1 cellular context compared by ENCODE assay signal in genomic region chr16:15950167-15950854, GRCh38.
A peak's percentile ranks its signal among the peaks of the same experiment; 100 is the strongest.
TF ChIP-seq lines count a peak whose summit lies in the region.

No MANE protein-coding gene starts in this region.

TF ChIP-seq in GM12878, 131 proteins besides CTCF, POLR2A, EP300 and RAD21 (continued from another document):
- TF ChIP-seq PRDM15 (CRISPR knock-in tag; IDR thresholded peaks at IDR 0.05) (no peak), PML (IDR thresholded peaks at IDR 0.05; ENCODE audit: low read length) (no peak), SPI1 (IDR thresholded peaks at IDR 0.05; ENCODE audit: borderline replicate concordance, insufficient read depth, low read depth, low read length) (no peak), IKZF1 (conservative IDR thresholded peaks at IDR 0.05) (no peak), E4F1 (IDR thresholded peaks at IDR 0.05; ENCODE audit: borderline replicate concordance, partially characterized antibody) (no peak), SREBF1 (IDR thresholded peaks at IDR 0.05; ENCODE audit: low read length) (no peak), GABPA (IDR thresholded peaks at IDR 0.05; ENCODE audit: low read depth) (no peak), IRF3 (IDR thresholded peaks at IDR 0.05) (no peak), PAX5 (IDR thresholded peaks at IDR 0.05; ENCODE audit: borderline replicate concordance, low read depth, low read length) (no peak), CBFB (IDR thresholded peaks at IDR 0.05; ENCODE audit: low read depth) (peak; percentile 42; the same call in 1 of the 2 replicates), SP1 (IDR thresholded peaks at IDR 0.05; ENCODE audit: low read depth, low read length) (no peak), IRF4 (IDR thresholded peaks at IDR 0.05; ENCODE audit: low read depth, low read length) (no peak), ZNF274 (IDR thresholded peaks at IDR 0.05; ENCODE audit: insufficient read depth, insufficient read length) (no peak), RELA (IDR thresholded peaks at IDR 0.05; ENCODE audit: borderline replicate concordance, partially characterized antibody) (no peak), E2F8 (IDR thresholded peaks at IDR 0.05; ENCODE audit: low read depth, partially characterized antibody) (no peak), CREM (IDR thresholded peaks at IDR 0.05; ENCODE audit: low read depth) (no peak), RUNX3 (IDR thresholded peaks at IDR 0.05; ENCODE audit: low read length) (peak; percentile 72; the same call in 1 of the 2 replicates), CBX5 (IDR thresholded peaks at IDR 0.05; ENCODE audit: low read depth) (no peak), ATF7 (IDR thresholded peaks at IDR 0.05; ENCODE audit: low read depth) (peak; percentile 20; the same call in 1 of the 2 replicates), ETV6 (conservative IDR thresholded peaks at IDR 0.05 in 1 of 2, IDR thresholded peaks at IDR 0.05 in 1 of 2; ENCODE audit: borderline replicate concordance in 1 of 2, low read depth in 1 of 2) (no peak), SMC3 (IDR thresholded peaks at IDR 0.05; ENCODE audit: borderline replicate concordance, low read length) (peak; percentile 2; the same call in 1 of the 2 replicates), NBN (IDR thresholded peaks at IDR 0.05) (0 out of 2 replicates have a peak, but pooled peaks have one; percentile 34), SKIL (IDR thresholded peaks at IDR 0.05; ENCODE audit: low read depth, poor library complexity, severe bottlenecking) (peak; percentile 51), FOXK2 (IDR thresholded peaks at IDR 0.05) (no peak; the same call in 1 of the 2 replicates), RELB (IDR thresholded peaks at IDR 0.05; ENCODE audit: low read depth) (peak; percentile 53; the same call in 1 of the 2 replicates), MYB (IDR thresholded peaks at IDR 0.05; ENCODE audit: borderline replicate concordance, low read depth, low read length) (no peak), ESRRA (IDR thresholded peaks at IDR 0.05; ENCODE audit: low read length) (no peak), HDGF (IDR thresholded peaks at IDR 0.05) (no peak; the same call in 1 of the 2 replicates), REST (IDR thresholded peaks at IDR 0.05; ENCODE audit: low read depth, low read length) (no peak), ZNF384 (IDR thresholded peaks at IDR 0.05; ENCODE audit: borderline replicate concordance, low read depth, low read length) (no peak)
- TF ChIP-seq, protein P1, sequence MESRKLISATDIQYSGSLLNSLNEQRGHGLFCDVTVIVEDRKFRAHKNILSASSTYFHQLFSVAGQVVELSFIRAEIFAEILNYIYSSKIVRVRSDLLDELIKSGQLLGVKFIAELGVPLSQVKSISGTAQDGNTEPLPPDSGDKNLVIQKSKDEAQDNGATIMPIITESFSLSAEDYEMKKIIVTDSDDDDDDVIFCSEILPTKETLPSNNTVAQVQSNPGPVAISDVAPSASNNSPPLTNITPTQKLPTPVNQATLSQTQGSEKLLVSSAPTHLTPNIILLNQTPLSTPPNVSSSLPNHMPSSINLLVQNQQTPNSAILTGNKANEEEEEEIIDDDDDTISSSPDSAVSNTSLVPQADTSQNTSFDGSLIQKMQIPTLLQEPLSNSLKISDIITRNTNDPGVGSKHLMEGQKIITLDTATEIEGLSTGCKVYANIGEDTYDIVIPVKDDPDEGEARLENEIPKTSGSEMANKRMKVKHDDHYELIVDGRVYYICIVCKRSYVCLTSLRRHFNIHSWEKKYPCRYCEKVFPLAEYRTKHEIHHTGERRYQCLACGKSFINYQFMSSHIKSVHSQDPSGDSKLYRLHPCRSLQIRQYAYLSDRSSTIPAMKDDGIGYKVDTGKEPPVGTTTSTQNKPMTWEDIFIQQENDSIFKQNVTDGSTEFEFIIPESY (IDR thresholded peaks at IDR 0.05) = no peak
- TF ChIP-seq, protein P2, sequence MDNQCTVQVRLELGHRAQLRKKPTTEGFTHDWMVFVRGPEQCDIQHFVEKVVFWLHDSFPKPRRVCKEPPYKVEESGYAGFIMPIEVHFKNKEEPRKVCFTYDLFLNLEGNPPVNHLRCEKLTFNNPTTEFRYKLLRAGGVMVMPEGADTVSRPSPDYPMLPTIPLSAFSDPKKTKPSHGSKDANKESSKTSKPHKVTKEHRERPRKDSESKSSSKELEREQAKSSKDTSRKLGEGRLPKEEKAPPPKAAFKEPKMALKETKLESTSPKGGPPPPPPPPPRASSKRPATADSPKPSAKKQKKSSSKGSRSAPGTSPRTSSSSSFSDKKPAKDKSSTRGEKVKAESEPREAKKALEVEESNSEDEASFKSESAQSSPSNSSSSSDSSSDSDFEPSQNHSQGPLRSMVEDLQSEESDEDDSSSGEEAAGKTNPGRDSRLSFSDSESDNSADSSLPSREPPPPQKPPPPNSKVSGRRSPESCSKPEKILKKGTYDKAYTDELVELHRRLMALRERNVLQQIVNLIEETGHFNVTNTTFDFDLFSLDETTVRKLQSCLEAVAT (IDR thresholded peaks at IDR 0.05) = peak; percentile 56; the same call in 1 of the 2 replicates
- TF ChIP-seq, protein P3, sequence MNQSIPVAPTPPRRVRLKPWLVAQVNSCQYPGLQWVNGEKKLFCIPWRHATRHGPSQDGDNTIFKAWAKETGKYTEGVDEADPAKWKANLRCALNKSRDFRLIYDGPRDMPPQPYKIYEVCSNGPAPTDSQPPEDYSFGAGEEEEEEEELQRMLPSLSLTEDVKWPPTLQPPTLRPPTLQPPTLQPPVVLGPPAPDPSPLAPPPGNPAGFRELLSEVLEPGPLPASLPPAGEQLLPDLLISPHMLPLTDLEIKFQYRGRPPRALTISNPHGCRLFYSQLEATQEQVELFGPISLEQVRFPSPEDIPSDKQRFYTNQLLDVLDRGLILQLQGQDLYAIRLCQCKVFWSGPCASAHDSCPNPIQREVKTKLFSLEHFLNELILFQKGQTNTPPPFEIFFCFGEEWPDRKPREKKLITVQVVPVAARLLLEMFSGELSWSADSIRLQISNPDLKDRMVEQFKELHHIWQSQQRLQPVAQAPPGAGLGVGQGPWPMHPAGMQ (IDR thresholded peaks at IDR 0.05; ENCODE audit: borderline replicate concordance) = no peak
